Comparison of ENCODE assay signal across 12 cellular contexts in genomic region chr2:37091873-37092272, GRCh38. TPM values are rescaled to one million over a fixed set of nuclear protein-coding genes. Genes with fewer than 3 reads are reported as not detected.
A peak's percentile ranks its signal among the peaks of the same experiment; 100 is the strongest.
DNase-seq lines count a peak whose midpoint lies in the region; ATAC-seq and TF ChIP-seq lines count a peak whose summit lies in the region.
"Had no signal": no experiment of that assay in that cellular context is flagged by ENCODE, and none has a peak within 500 bp of the region (broad histone marks: within the 10 kb centered on the region; RNA-seq: fewer than 3 reads in every experiment).

No MANE protein-coding gene starts in this region.

- H3K27me3 Mint-ChIP-seq in natural killer cell treated with Interleukin-12 subunit alpha and Interleukin-12 subunit beta and Interleukin-15 and Interleukin-18, amount 100 ng/mL, for 72 hours, result no peaks in the 10 kb centered on the region
- no peaks in the 10 kb centered on the region for H3K27me3 Mint-ChIP-seq in activated T-helper 2 cell treated with anti-CD3 and anti-CD28 coated beads, Interferon-gamma antibody, Interleukin-2, Interleukin-4, amounts not matched to agents 10 μg/mL and 5 μg/mL and 100 μg/mL, durations not matched to agents 14 hours and 24 hours and 36 hours (ENCODE audit: low read depth)

- peak; percentile 26 for DNase-seq in GM13977 (ENCODE audit: low spot score)
- peak; percentile 56 for DNase-seq in NAMALWA (ENCODE audit: low spot score)
- no peak for DNase-seq in natural killer cell treated with Interleukin-12 subunit alpha and Interleukin-12 subunit beta and Interleukin-15 and Interleukin-18, amount 100 ng/mL, for 72 hours (ENCODE audit: low spot score)
- no peak for DNase-seq in Ammon's horn (ENCODE audit: low spot score)
- DNase-seq in activated T-helper 2 cell treated with anti-CD3 and anti-CD28 coated beads, Interferon-gamma antibody, Interleukin-2, Interleukin-4, amounts not matched to agents 10 μg/mL and 5 μg/mL and 100 μg/mL, durations not matched to agents 14 hours and 24 hours and 36 hours (ENCODE audit: low spot score), result no peak
- no peak for DNase-seq in pons (ENCODE audit: low spot score)
- DNase-seq: activated T-cell treated with anti-CD3 and anti-CD28 coated beads, Interleukin-2, amount 50 U/mL, for 1 hour; H7; posterior cingulate gyrus had no signal

- peaks cover 6% of the 10 kb centered on the region in 2 donors for H3K4me1 Mint-ChIP-seq in natural killer cell treated with Interleukin-12 subunit alpha and Interleukin-12 subunit beta and Interleukin-15 and Interleukin-18, amount 100 ng/mL, for 72 hours (ENCODE audit: low read depth in 2 of 2)
- no peaks in the 10 kb centered on the region for H3K4me1 Mint-ChIP-seq in activated T-helper 2 cell treated with anti-CD3 and anti-CD28 coated beads, Interferon-gamma antibody, Interleukin-2, Interleukin-4, amounts not matched to agents 10 μg/mL and 5 μg/mL and 100 μg/mL, durations not matched to agents 14 hours and 24 hours and 36 hours (ENCODE audit: low read depth)

- no peaks in the 10 kb centered on the region for H3K9me3 Mint-ChIP-seq in natural killer cell treated with Interleukin-12 subunit alpha and Interleukin-12 subunit beta and Interleukin-15 and Interleukin-18, amount 100 ng/mL, for 72 hours
- H3K9me3 Mint-ChIP-seq in activated T-helper 2 cell treated with anti-CD3 and anti-CD28 coated beads, Interferon-gamma antibody, Interleukin-2, Interleukin-4, amounts not matched to agents 10 μg/mL and 5 μg/mL and 100 μg/mL, durations not matched to agents 14 hours and 24 hours and 36 hours, result no peaks in the 10 kb centered on the region
- H3K9me3 Mint-ChIP-seq: CD14-positive monocyte had no signal

- TF ChIP-seq CTCF in GM13977 (IDR thresholded peaks at IDR 0.05; ENCODE audit: extremely low read depth, insufficient read depth, missing control alignments), result no peak

- no peak overlapping the region for H3K27ac Mint-ChIP-seq in natural killer cell treated with Interleukin-12 subunit alpha and Interleukin-12 subunit beta and Interleukin-15 and Interleukin-18, amount 100 ng/mL, for 72 hours
- H3K27ac Mint-ChIP-seq in activated T-helper 2 cell treated with anti-CD3 and anti-CD28 coated beads, Interferon-gamma antibody, Interleukin-2, Interleukin-4, amounts not matched to agents 10 μg/mL and 5 μg/mL and 100 μg/mL, durations not matched to agents 14 hours and 24 hours and 36 hours, result no peak overlapping the region

- H3K36me3 Mint-ChIP-seq in natural killer cell treated with Interleukin-12 subunit alpha and Interleukin-12 subunit beta and Interleukin-15 and Interleukin-18, amount 100 ng/mL, for 72 hours, result peaks cover 21% of the 10 kb centered on the region
- peaks cover 39% of the 10 kb centered on the region for H3K36me3 Mint-ChIP-seq in activated T-helper 2 cell treated with anti-CD3 and anti-CD28 coated beads, Interferon-gamma antibody, Interleukin-2, Interleukin-4, amounts not matched to agents 10 μg/mL and 5 μg/mL and 100 μg/mL, durations not matched to agents 14 hours and 24 hours and 36 hours (ENCODE audit: low read depth)

- no peak overlapping the region for H3K4me3 Mint-ChIP-seq in natural killer cell treated with Interleukin-12 subunit alpha and Interleukin-12 subunit beta and Interleukin-15 and Interleukin-18, amount 100 ng/mL, for 72 hours
- H3K4me3 Mint-ChIP-seq in activated T-helper 2 cell treated with anti-CD3 and anti-CD28 coated beads, Interferon-gamma antibody, Interleukin-2, Interleukin-4, amounts not matched to agents 10 μg/mL and 5 μg/mL and 100 μg/mL, durations not matched to agents 14 hours and 24 hours and 36 hours (ENCODE audit: low read depth), result no peak overlapping the region
- H3K4me3 Mint-ChIP-seq: CD14-positive monocyte had no signal

- in situ Hi-C loops in GM13977 (cut with MboI; ENCODE audit: low pct_unique_long_range_greater_than_20kb, low sequenced_read_pairs, unreplicated experiment), result no loop called here

- intact Hi-C loops in activated T-helper 2 cell treated with anti-CD3 and anti-CD28 coated beads, Interferon-gamma antibody, Interleukin-2, Interleukin-4, amounts not matched to agents 10 μg/mL and 5 μg/mL and 100 μg/mL, durations not matched to agents 14 hours and 24 hours and 36 hours (cut with micrococcal nuclease), result no loop called here

- peak; percentile 57 for ATAC-seq in GM19455 (IDR thresholded peaks at IDR 0.05; ENCODE audit: unreplicated experiment)
- ATAC-seq in HG03039 (IDR thresholded peaks at IDR 0.05; ENCODE audit: unreplicated experiment), result peak; percentile 49
- ATAC-seq in natural killer cell treated with Interleukin-12 subunit alpha and Interleukin-12 subunit beta and Interleukin-15 and Interleukin-18, amount 100 ng/mL, for 72 hours, result no peak

RNA-seq across cellular contexts. Expression of gene GPATCH11, which starts 7.6 kb away (rescaled TPM):
- 10 to 100 TPM; 13.2 to 15.3 TPM for total RNA-seq in natural killer cell treated with Interleukin-12 subunit alpha and Interleukin-12 subunit beta and Interleukin-15 and Interleukin-18, amount 100 ng/mL, for 72 hours
- total RNA-seq in activated T-helper 2 cell treated with anti-CD3 and anti-CD28 coated beads, Interferon-gamma antibody, Interleukin-2, Interleukin-4, amounts not matched to agents 10 μg/mL and 5 μg/mL and 100 μg/mL, durations not matched to agents 14 hours and 24 hours and 36 hours, result 14.4 and 14.9 TPM in 2 replicates

RNA-seq across cellular contexts. Expression of gene HEATR5B, which starts 7.7 kb away (rescaled TPM):
- total RNA-seq in natural killer cell treated with Interleukin-12 subunit alpha and Interleukin-12 subunit beta and Interleukin-15 and Interleukin-18, amount 100 ng/mL, for 72 hours, result 10 to 100 TPM; 23.3 to 27.3 TPM
- total RNA-seq in activated T-helper 2 cell treated with anti-CD3 and anti-CD28 coated beads, Interferon-gamma antibody, Interleukin-2, Interleukin-4, amounts not matched to agents 10 μg/mL and 5 μg/mL and 100 μg/mL, durations not matched to agents 14 hours and 24 hours and 36 hours, result 15.3 and 16.8 TPM in 2 replicates

Comparison
In these comparisons a context has a peak if more than half of its experiments do, and no peak if none do; other contexts are left out.
1. DNase-seq: peak in GM13977 (single experiment) and NAMALWA (single experiment); none in natural killer cell treated with Interleukin-12 subunit alpha and Interleukin-12 subunit beta and Interleukin-15 and Interleukin-18, amount 100 ng/mL, for 72 hours (single experiment), Ammon's horn (single experiment), activated T-helper 2 cell treated with anti-CD3 and anti-CD28 coated beads, Interferon-gamma antibody, Interleukin-2, Interleukin-4, amounts not matched to agents 10 μg/mL and 5 μg/mL and 100 μg/mL, durations not matched to agents 14 hours and 24 hours and 36 hours (single experiment) and pons (single experiment).
2. ATAC-seq: peak in GM19455 (single experiment) and HG03039 (single experiment); none in natural killer cell treated with Interleukin-12 subunit alpha and Interleukin-12 subunit beta and Interleukin-15 and Interleukin-18, amount 100 ng/mL, for 72 hours (0 of 2).